ENCODE assay signal across 28 cellular contexts in the genomic region with DNA sequence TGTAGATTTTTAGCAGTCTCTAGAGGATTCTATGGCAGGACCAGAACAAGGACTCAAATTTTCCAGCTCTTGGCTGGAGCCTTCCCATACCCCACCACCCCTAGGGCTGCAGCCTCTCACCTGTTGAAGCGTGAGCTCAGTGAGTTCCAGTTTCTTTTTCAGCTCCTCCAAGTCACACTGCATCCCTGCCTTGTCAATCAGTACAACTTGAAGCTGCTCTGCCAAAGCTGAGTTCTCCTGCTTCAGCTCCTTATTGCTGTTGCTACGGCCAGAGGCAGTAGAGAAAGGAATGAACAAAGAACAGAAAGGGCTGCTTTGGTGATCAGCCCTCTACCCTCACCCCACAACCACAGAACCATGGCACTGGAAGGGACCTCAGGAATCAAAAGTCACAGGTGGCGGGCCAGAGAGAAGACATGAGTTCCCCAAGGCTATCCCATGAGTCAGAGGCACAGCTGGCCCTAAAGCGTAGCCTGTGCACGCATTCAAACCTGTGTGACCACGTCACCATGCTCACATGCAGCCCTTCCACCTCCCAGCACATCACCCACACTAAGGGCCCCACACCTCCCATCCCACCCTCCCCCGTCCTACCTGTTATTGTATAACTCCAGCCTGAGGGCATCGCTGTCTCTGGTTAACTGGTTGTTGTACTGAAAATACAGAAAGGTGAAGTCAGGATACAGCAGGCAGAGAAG.
A peak's percentile ranks its signal among the peaks of the same experiment; 100 is the strongest.
DNase-seq lines count a peak whose midpoint lies in the region; ATAC-seq, FAIRE-seq and TF ChIP-seq lines count a peak whose summit lies in the region.
"Had no signal": no experiment of that assay in that cellular context is flagged by ENCODE, and none has a peak within 500 bp of the region (broad histone marks: within the 10 kb centered on the region; RNA-seq: fewer than 3 reads in every experiment).

No MANE protein-coding gene starts in this region.

- H3K9me3 ChIP-seq in IMR-90 (ENCODE audit: control insufficient read depth, insufficient read depth, low read length) (no peaks in the 10 kb centered on the region), adrenal gland (replicated peaks in 1 of 3) (no peaks in the 10 kb centered on the region), kidney (ENCODE audit: control insufficient read depth in 1 of 2, low read length in 2 of 2) (no peaks in the 10 kb centered on the region), smooth muscle cell (replicated peaks; ENCODE audit: low read depth) (no peaks in the 10 kb centered on the region)
- H3K9me3 ChIP-seq: sigmoid colon had no signal

- H3K27me3 ChIP-seq in IMR-90 (ENCODE audit: control insufficient read depth, insufficient read depth, low read length) (peaks cover 25% of the 10 kb centered on the region), adrenal gland (no peaks in the 10 kb centered on the region), smooth muscle cell (ENCODE audit: low read depth) (no peaks in the 10 kb centered on the region)
- H3K27me3 ChIP-seq: cardiac muscle cell, sigmoid colon had no signal

- no peak overlapping the region for H2BK120ac ChIP-seq in IMR-90 (ENCODE audit: low read depth, low read length)

- H3K27ac ChIP-seq in IMR-90 (ENCODE audit: insufficient read depth, low read length): no peak overlapping the region
- no peak overlapping the region for H3K27ac ChIP-seq in adrenal gland
- H3K27ac ChIP-seq in kidney (ENCODE audit: low read depth in 2 of 2, low read length in 2 of 2): peak overlapping the region in 1 of 2 donors; percentile 55
- peak overlapping the region; percentile 40 for H3K27ac ChIP-seq in smooth muscle cell (ENCODE audit: low read depth)
- H3K27ac ChIP-seq: C4-2B, cardiac muscle cell, parathyroid adenoma, PC-9, sigmoid colon had no signal

- H3K36me3 ChIP-seq in IMR-90 (ENCODE audit: control insufficient read depth, insufficient read depth, low read length): no peaks in the 10 kb centered on the region
- H3K36me3 ChIP-seq in adrenal gland (replicated peaks in 1 of 2): no peaks in the 10 kb centered on the region
- no peaks in the 10 kb centered on the region for H3K36me3 ChIP-seq in kidney (ENCODE audit: control insufficient read depth in 1 of 2, insufficient read depth in 2 of 2, low read length in 2 of 2)
- no peaks in the 10 kb centered on the region for H3K36me3 ChIP-seq in smooth muscle cell (ENCODE audit: low read depth)
- H3K36me3 ChIP-seq: cardiac muscle cell, sigmoid colon had no signal

- H3K79me2 ChIP-seq in smooth muscle cell (ENCODE audit: low read depth): no peaks in the 10 kb centered on the region
- H3K79me2 ChIP-seq: parathyroid adenoma had no signal

- no TSS peak for BruUV-seq in IMR-90 (replicated peaks; lab: Mats Ljungman, UMichigan)

- H2AFZ ChIP-seq in IMR-90 (replicated peaks; ENCODE audit: low read length, poor library complexity): no peak overlapping the region
- no peak overlapping the region for H2AFZ ChIP-seq in smooth muscle cell (ENCODE audit: low read depth)
- H2AFZ ChIP-seq: parathyroid adenoma, PC-9 had no signal

- H4K91ac ChIP-seq in IMR-90 (ENCODE audit: insufficient read depth, low read depth, low read length): no peak overlapping the region

- no peak for TF ChIP-seq RAD21 in IMR-90 (IDR thresholded peaks at IDR 0.05; ENCODE audit: low read length)

- H3K4me1 ChIP-seq in IMR-90 (ENCODE audit: control insufficient read depth, insufficient read depth, low read length): no peaks in the 10 kb centered on the region
- no peaks in the 10 kb centered on the region for H3K4me1 ChIP-seq in adrenal gland (replicated peaks in 1 of 2)
- peaks cover 0 to 4% of the 10 kb centered on the region in 2 donors for H3K4me1 ChIP-seq in kidney (ENCODE audit: control insufficient read depth in 1 of 2, insufficient read depth in 1 of 2, low read depth in 1 of 2, low read length in 2 of 2)
- H3K4me1 ChIP-seq in smooth muscle cell (ENCODE audit: low read depth): no peaks in the 10 kb centered on the region
- H3K4me1 ChIP-seq: parathyroid adenoma, sigmoid colon had no signal

- H3K79me1 ChIP-seq in IMR-90 (ENCODE audit: low read depth in 1 of 2, low read length in 2 of 2): no peaks in the 10 kb centered on the region

- no peak overlapping the region for H2BK5ac ChIP-seq in IMR-90 (ENCODE audit: low read depth, low read length, poor library complexity, severe bottlenecking)

- H3K56ac ChIP-seq in IMR-90 (ENCODE audit: extremely low read depth, insufficient read depth, low read length): no peak overlapping the region

- no peak overlapping the region for H4K5ac ChIP-seq in IMR-90 (ENCODE audit: low read depth, low read length)

- no peak for TF ChIP-seq CTCF in IMR-90 (conservative IDR thresholded peaks at IDR 0.05; ENCODE audit: low read depth, low read length)
- no peak for TF ChIP-seq CTCF in adrenal gland (IDR thresholded peaks at IDR 0.05)
- no peak for TF ChIP-seq CTCF in kidney (IDR thresholded peaks at IDR 0.05; ENCODE audit: borderline replicate concordance, extremely low read depth, insufficient read depth)
- TF ChIP-seq CTCF in smooth muscle cell (IDR thresholded peaks at IDR 0.05; ENCODE audit: borderline replicate concordance, insufficient read depth, poor library complexity, severe bottlenecking): no peak
- TF ChIP-seq CTCF in GM10248 (IDR thresholded peaks at IDR 0.05; ENCODE audit: control extremely low read depth, extremely low read depth, low read depth, missing control alignments): no peak

- dilution Hi-C loops in IMR-90 (cut with HindIII; ENCODE audit: low sequenced_read_pairs, unreplicated experiment): no loop called here

- no peak overlapping the region for H2BK20ac ChIP-seq in IMR-90 (ENCODE audit: low read depth, low read length)

- in situ Hi-C loops in IMR-90 (cut with MboI; ENCODE audit: low sequenced_read_pairs) (no loop called here), G401 (cut with HindIII; ENCODE audit: low sequenced_read_pairs) (no loop called here)

- H3K9me1 ChIP-seq in IMR-90 (ENCODE audit: insufficient read depth, low read length): no peaks in the 10 kb centered on the region

- TF ChIP-seq POLR2A in IMR-90 (IDR thresholded peaks at IDR 0.05; ENCODE audit: low read depth, low read length) (no peak), adrenal gland (IDR thresholded peaks at IDR 0.05) (no peak)

- no peak for FAIRE-seq in kidney (lab: Jason Lieb, UNC)
- FAIRE-seq: endothelial cell of umbilical vein, G401.6, TTC549 had no signal

- H2BK15ac ChIP-seq in IMR-90 (ENCODE audit: low read depth, low read length): no peak overlapping the region

- no peak overlapping the region for H3K4me3 ChIP-seq in IMR-90 (ENCODE audit: insufficient read depth, low read depth, low read length)
- H3K4me3 ChIP-seq in adrenal gland: no peak overlapping the region
- no peak overlapping the region for H3K4me3 ChIP-seq in kidney (ENCODE audit: low read length in 2 of 2)
- no peak overlapping the region for H3K4me3 ChIP-seq in smooth muscle cell
- H3K4me3 ChIP-seq: cardiac muscle cell, PC-9, sigmoid colon had no signal

- DNase-seq in IMR-90 (peak; percentile 3), adrenal gland (peak in 5 of 7 donors; percentile 10 to 80 (median 30)), kidney (peak; percentile 87), smooth muscle cell (lab: John Stamatoyannopoulos, UW; ENCODE audit: unreplicated experiment) (no peak), GM10248 (ENCODE audit: extremely low spot score) (no peak), G401 (ENCODE audit: low spot score) (no peak), T-helper 1 cell (no peak)
- DNase-seq: activated CD8-positive, alpha-beta memory T cell treated with anti-CD3 and anti-CD28 coated beads for 24 hours; activated naive CD4-positive, alpha-beta T cell treated with anti-CD3 and anti-CD28 coated beads for 36 hours; activated T-cell treated with anti-CD3 and anti-CD28 coated beads, Interleukin-2, amount 50 U/mL, for 48 hours; amygdala; foreskin melanocyte; H7; hypothalamus; kidney glomerular epithelial cell; MV-4-11; naive B cell; NCI-H187; NCI-H226; sigmoid colon; T-cell had no signal

- WGBS in IMR-90 (ENCODE audit: extremely low coverage in 2 of 2, insufficient read length in 1 of 2), 2 experiments: 40% methylated on average over 1 of the region's 8 CpGs; no CpG with 5 or more reads in 1 of the 2 experiments
- WGBS in adrenal gland, 4 donors: 62 to 81% (median 76%) methylated on average over 5 to 8 of the region's 8 CpGs
- WGBS in smooth muscle cell (ENCODE audit: low lambda C conversion rate): 74% methylated on average over 7 of the region's 8 CpGs

- no peak overlapping the region for H2AK9ac ChIP-seq in IMR-90 (replicated peaks; ENCODE audit: low read depth, low read length, poor library complexity)

- no peaks in the 10 kb centered on the region for H3F3A ChIP-seq in smooth muscle cell (ENCODE audit: low read depth)

- no peak overlapping the region for H4K8ac ChIP-seq in IMR-90 (ENCODE audit: low read depth in 2 of 2, low read length in 2 of 2)

- H3K18ac ChIP-seq in IMR-90 (ENCODE audit: low read depth, low read length): no peak overlapping the region

- CTCF ChIA-PET in IMR-90 (lab: Yijun Ruan, JAX): no interaction called here
- CTCF ChIA-PET in GM10248 (lab: Yijun Ruan, JAX): no interaction called here

- no peak for ATAC-seq in IMR-90 (ENCODE audit: low read depth)
- ATAC-seq: T-cell had no signal

- intact Hi-C loops in IMR-90 (cut with micrococcal nuclease): no loop called here
- intact Hi-C loops in adrenal gland (cut with DNase I): no loop called here
- intact Hi-C loops in kidney (cut with DNase I): no loop called here

- H3K4me2 ChIP-seq in IMR-90 (ENCODE audit: low read depth, low read length) (no peak overlapping the region), smooth muscle cell (no peak overlapping the region)
- H3K4me2 ChIP-seq: PC-9 had no signal

- POLR2A ChIA-PET in IMR-90 (lab: Charles Lee; ENCODE audit: unreplicated experiment): no interaction called here
- POLR2A ChIA-PET in GM10248 (lab: Yijun Ruan, JAX): no interaction called here

- no peak overlapping the region for H3K14ac ChIP-seq in IMR-90 (replicated peaks; ENCODE audit: low read depth, low read length)

- no peak overlapping the region for H2AK5ac ChIP-seq in IMR-90 (ENCODE audit: low read depth, low read length)

- H3K4ac ChIP-seq in IMR-90 (ENCODE audit: low read depth, low read length): no peak overlapping the region

- H3K23ac ChIP-seq in IMR-90 (ENCODE audit: low read depth, low read length): no peak overlapping the region

- H4K20me1 ChIP-seq in IMR-90 (ENCODE audit: insufficient read depth, low read length) (no peaks in the 10 kb centered on the region), smooth muscle cell (ENCODE audit: low read depth) (no peaks in the 10 kb centered on the region)

- no peak overlapping the region for H3K9ac ChIP-seq in IMR-90 (ENCODE audit: low read depth, low read length)
- H3K9ac ChIP-seq in kidney (ENCODE audit: low read length in 2 of 2): no peak overlapping the region
- H3K9ac ChIP-seq in smooth muscle cell (ENCODE audit: low read depth): no peak overlapping the region
- H3K9ac ChIP-seq: parathyroid adenoma had no signal

TF ChIP-seq in IMR-90, 13 proteins besides CTCF, POLR2A, EP300 and RAD21:
- TF ChIP-seq RFX5 (IDR thresholded peaks at IDR 0.05; ENCODE audit: low read depth, low read length) (no peak), MAZ (IDR thresholded peaks at IDR 0.05; ENCODE audit: borderline replicate concordance, low read depth, low read length) (no peak), MXI1 (IDR thresholded peaks at IDR 0.05; ENCODE audit: borderline replicate concordance, low read depth, low read length) (no peak), FOS (IDR thresholded peaks at IDR 0.05; ENCODE audit: low read depth, low read length) (no peak)

Comparison
In these comparisons a context has a peak if more than half of its experiments do, and no peak if none do; other contexts are left out.
1. DNase-seq: peak in IMR-90 (single experiment), adrenal gland (5 of 7) and kidney (single experiment); none in smooth muscle cell (single experiment), GM10248 (single experiment), G401 (single experiment) and T-helper 1 cell (0 of 5).